In genomic region chr16:51062039-51062438, GRCh38 we compare ENCODE assay signal across 1 cellular context.
TF ChIP-seq lines count a peak whose summit lies in the region.

No MANE protein-coding gene starts in this region.

TF ChIP-seq in HEK293, 187 proteins besides CTCF, POLR2A, EP300 and RAD21 (continued from another document):
- TF ChIP-seq, protein P1, sequence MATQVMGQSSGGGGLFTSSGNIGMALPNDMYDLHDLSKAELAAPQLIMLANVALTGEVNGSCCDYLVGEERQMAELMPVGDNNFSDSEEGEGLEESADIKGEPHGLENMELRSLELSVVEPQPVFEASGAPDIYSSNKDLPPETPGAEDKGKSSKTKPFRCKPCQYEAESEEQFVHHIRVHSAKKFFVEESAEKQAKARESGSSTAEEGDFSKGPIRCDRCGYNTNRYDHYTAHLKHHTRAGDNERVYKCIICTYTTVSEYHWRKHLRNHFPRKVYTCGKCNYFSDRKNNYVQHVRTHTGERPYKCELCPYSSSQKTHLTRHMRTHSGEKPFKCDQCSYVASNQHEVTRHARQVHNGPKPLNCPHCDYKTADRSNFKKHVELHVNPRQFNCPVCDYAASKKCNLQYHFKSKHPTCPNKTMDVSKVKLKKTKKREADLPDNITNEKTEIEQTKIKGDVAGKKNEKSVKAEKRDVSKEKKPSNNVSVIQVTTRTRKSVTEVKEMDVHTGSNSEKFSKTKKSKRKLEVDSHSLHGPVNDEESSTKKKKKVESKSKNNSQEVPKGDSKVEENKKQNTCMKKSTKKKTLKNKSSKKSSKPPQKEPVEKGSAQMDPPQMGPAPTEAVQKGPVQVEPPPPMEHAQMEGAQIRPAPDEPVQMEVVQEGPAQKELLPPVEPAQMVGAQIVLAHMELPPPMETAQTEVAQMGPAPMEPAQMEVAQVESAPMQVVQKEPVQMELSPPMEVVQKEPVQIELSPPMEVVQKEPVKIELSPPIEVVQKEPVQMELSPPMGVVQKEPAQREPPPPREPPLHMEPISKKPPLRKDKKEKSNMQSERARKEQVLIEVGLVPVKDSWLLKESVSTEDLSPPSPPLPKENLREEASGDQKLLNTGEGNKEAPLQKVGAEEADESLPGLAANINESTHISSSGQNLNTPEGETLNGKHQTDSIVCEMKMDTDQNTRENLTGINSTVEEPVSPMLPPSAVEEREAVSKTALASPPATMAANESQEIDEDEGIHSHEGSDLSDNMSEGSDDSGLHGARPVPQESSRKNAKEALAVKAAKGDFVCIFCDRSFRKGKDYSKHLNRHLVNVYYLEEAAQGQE (tag by site-specific recombination; IDR thresholded peaks at IDR 0.05), result no peak
